16 cellular contexts compared by ENCODE assay signal in the genomic region with DNA sequence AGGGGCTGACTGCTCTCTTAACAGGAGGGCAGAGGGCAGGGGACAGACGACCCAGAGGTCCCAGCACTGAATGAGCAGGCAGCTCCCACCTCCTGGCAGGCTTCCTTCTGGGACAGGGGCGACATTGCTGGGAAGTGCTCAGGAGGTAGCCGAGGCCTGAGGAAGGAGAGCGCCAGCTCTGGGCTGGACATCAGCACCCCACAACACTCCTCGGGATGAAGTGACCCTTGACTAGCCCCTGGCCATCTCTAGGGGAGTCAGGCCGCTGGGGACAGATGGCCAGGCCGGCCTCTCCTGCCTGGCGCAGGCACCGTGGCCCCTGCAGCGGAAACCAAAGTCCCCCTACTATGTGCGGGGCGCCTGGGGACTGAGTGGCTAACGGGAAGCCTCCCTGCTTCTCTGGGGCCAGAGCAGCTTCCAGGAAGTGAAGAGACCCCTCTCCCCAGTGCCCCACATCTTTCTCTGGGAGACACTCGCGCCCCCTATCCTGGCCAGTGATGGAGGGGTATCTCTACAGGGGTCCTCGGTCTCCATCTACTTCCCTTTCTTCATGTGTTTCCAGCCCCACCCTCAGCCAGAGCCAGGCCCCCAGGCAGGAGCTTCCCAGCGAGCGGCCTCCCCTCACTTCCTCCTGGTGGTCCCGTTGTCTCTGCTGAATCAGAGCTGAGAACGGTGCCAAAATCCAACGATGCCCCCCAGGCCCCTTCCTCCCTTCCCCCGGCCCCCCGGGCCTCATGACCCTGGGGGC. TPM values are rescaled to one million over a fixed set of nuclear protein-coding genes. Genes with fewer than 3 reads are reported as not detected.
"Had no signal": no experiment of that assay in that cellular context is flagged by ENCODE, and none has a peak within 500 bp of the region (broad histone marks: within the 10 kb centered on the region; RNA-seq: fewer than 3 reads in every experiment).

No MANE protein-coding gene starts in this region.

- H3K27ac ChIP-seq: esophagus squamous epithelium, foreskin keratinocyte, right atrium auricular region, VCaP had no signal

- H3K4me3 ChIP-seq: esophagus squamous epithelium, right atrium auricular region had no signal

- H3K36me3 ChIP-seq: right atrium auricular region had no signal

- H3K27me3 ChIP-seq: right atrium auricular region had no signal

- H3K27ac Mint-ChIP-seq: activated CD4-positive, alpha-beta T cell treated with anti-CD3 and anti-CD28 coated beads for 36 hours; activated CD8-positive, alpha-beta T cell treated with anti-CD3 and anti-CD28 coated beads, Interleukin-2, amount 10 ng/mL, durations not matched to agents 7 days and 5 days; activated naive CD4-positive, alpha-beta T cell treated with anti-CD3 and anti-CD28 coated beads, Interleukin-2, amount 50 U/mL, for 72 hours; activated T-helper 17 cell treated with anti-CD3 and anti-CD28 coated beads, Interleukin-2, amount 50 U/mL, for 72 hours had no signal

- H3K27me3 Mint-ChIP-seq: activated T-helper 17 cell treated with anti-CD3 and anti-CD28 coated beads, Interleukin-2, amount 50 U/mL, for 72 hours had no signal

- H3K4me3 Mint-ChIP-seq: activated CD4-positive, alpha-beta T cell treated with anti-CD3 and anti-CD28 coated beads for 36 hours; activated CD8-positive, alpha-beta T cell treated with anti-CD3 and anti-CD28 coated beads, Interleukin-2, amount 10 ng/mL, durations not matched to agents 7 days and 5 days had no signal

- ATAC-seq: activated CD4-positive, alpha-beta T cell treated with anti-CD3 and anti-CD28 coated beads for 36 hours; activated CD8-positive, alpha-beta T cell treated with anti-CD3 and anti-CD28 coated beads, Interleukin-2, amount 10 ng/mL, durations not matched to agents 7 days and 5 days; activated naive CD4-positive, alpha-beta T cell treated with anti-CD3 and anti-CD28 coated beads, Interleukin-2, amount 50 U/mL, for 72 hours; activated T-helper 17 cell treated with anti-CD3 and anti-CD28 coated beads, Interleukin-2, amount 50 U/mL, for 72 hours; foreskin keratinocyte; left ventricle myocardium superior had no signal

- H3K9me3 ChIP-seq: esophagus squamous epithelium, right atrium auricular region had no signal

- H3K4me1 ChIP-seq: foreskin keratinocyte had no signal

- H3K9me3 Mint-ChIP-seq: activated naive CD4-positive, alpha-beta T cell treated with anti-CD3 and anti-CD28 coated beads, Interleukin-2, amount 50 U/mL, for 72 hours; activated T-helper 17 cell treated with anti-CD3 and anti-CD28 coated beads, Interleukin-2, amount 50 U/mL, for 72 hours had no signal

- H3K36me3 Mint-ChIP-seq: activated naive CD4-positive, alpha-beta T cell treated with anti-CD3 and anti-CD28 coated beads, Interleukin-2, amount 50 U/mL, for 72 hours had no signal

- DNase-seq: activated CD4-positive, alpha-beta T cell treated with anti-CD3 and anti-CD28 coated beads for 36 hours; activated CD8-positive, alpha-beta memory T cell treated with anti-CD3 and anti-CD28 coated beads, Interleukin-2, amount 50 U/mL, for 48 hours; activated CD8-positive, alpha-beta T cell treated with anti-CD3 and anti-CD28 coated beads, Interleukin-2, amount 10 ng/mL, durations not matched to agents 7 days and 5 days; anterior cingulate cortex; esophagus squamous epithelium; foreskin keratinocyte; left ventricle myocardium superior; stimulated activated naive CD4-positive, alpha-beta T cell treated with Interleukin-2 at 50 U/mL for 16 hours; trophoblast cell had no signal

RNA-seq across cellular contexts. Expression of a gene that starts 10.0 kb away (rescaled TPM):
- total RNA-seq: dermis microvascular lymphatic vessel endothelial cell, foreskin keratinocyte, right atrium auricular region had no signal

RNA-seq across cellular contexts. Expression of a gene that starts 24.2 kb away (rescaled TPM):
- total RNA-seq: activated CD4-positive, alpha-beta T cell treated with anti-CD3 and anti-CD28 coated beads for 36 hours; activated CD8-positive, alpha-beta T cell treated with anti-CD3 and anti-CD28 coated beads, Interleukin-2, amount 10 ng/mL, durations not matched to agents 7 days and 5 days; activated naive CD4-positive, alpha-beta T cell treated with anti-CD3 and anti-CD28 coated beads, Interleukin-2, amount 50 U/mL, for 72 hours; activated T-helper 17 cell treated with anti-CD3 and anti-CD28 coated beads, Interleukin-2, amount 50 U/mL, for 72 hours; cerebellum; posterior vena cava had no signal

RNA-seq across cellular contexts. Expression of a gene that starts 50.5 kb away (rescaled TPM):
- total RNA-seq: cerebellum, esophagus squamous epithelium had no signal
